21 cellular contexts compared by ENCODE assay signal in genomic region chr2:95667480-95667879, GRCh38.
DNase-seq lines count a peak whose midpoint lies in the region; ATAC-seq and TF ChIP-seq lines count a peak whose summit lies in the region.
"Had no signal": no experiment of that assay in that cellular context is flagged by ENCODE, and none has a peak within 500 bp of the region (broad histone marks: within the 10 kb centered on the region; RNA-seq: fewer than 3 reads in every experiment).

No MANE protein-coding gene starts in this region.

- peak; percentile 81 for ATAC-seq in Right ventricle myocardium inferior
- ATAC-seq in heart right ventricle: peak in 7 of 8 donors; percentile 31 to 78 (median 68)
- no peak for ATAC-seq in upper lobe of right lung

- DNase-seq in Right ventricle myocardium inferior (ENCODE audit: missing footprints): no peak
- no peak for DNase-seq in right atrium auricular region (ENCODE audit: low spot score)
- peak in 1 of 2 donors; percentile 27 for DNase-seq in heart right ventricle
- peak; percentile 71 for DNase-seq in myocyte (ENCODE audit: low read depth)
- DNase-seq in upper lobe of right lung: no peak
- no peak for DNase-seq in GM19240 (ENCODE audit: insufficient read length, low spot score)
- DNase-seq in T-helper 9 cell: no peak
- DNase-seq: 8988T, ACHN, BE2C, Calu3, DMS53, GM23248, H7, KBM-7, MG63, NCI-H2029, NCI-H446, NCI-H524 treated with DMSO at 0.1 percent for 48 hours, NCI-H774, SJCRH30 had no signal

- intact Hi-C loops in Right ventricle myocardium inferior (cut with DNase I) (no loop called here), heart right ventricle (cut with DNase I) (no loop called here), upper lobe of right lung (cut with DNase I) (no loop called here)

- H3K27me3 ChIP-seq in right atrium auricular region: no peaks in the 10 kb centered on the region
- H3K27me3 ChIP-seq in heart right ventricle: peaks cover 0 to 11% (median 0%) of the 10 kb centered on the region in 7 donors
- no peaks in the 10 kb centered on the region for H3K27me3 ChIP-seq in upper lobe of right lung
- H3K27me3 ChIP-seq: BE2C, MG63, SJCRH30 had no signal

- H3K4me3 ChIP-seq in right atrium auricular region (no peak overlapping the region), heart right ventricle (no peak overlapping the region), upper lobe of right lung (peak overlapping the region; percentile 8)
- H3K4me3 ChIP-seq: GM23248, MG63, SJCRH30 had no signal

- H3K9me3 ChIP-seq in right atrium auricular region: no peaks in the 10 kb centered on the region
- H3K9me3 ChIP-seq in heart right ventricle: no peaks in the 10 kb centered on the region
- no peaks in the 10 kb centered on the region for H3K9me3 ChIP-seq in upper lobe of right lung
- H3K9me3 ChIP-seq: BE2C, MG63, SJCRH30 had no signal

- no peak overlapping the region for H3K27ac ChIP-seq in right atrium auricular region
- H3K27ac ChIP-seq in heart right ventricle: no peak overlapping the region
- no peak overlapping the region for H3K27ac ChIP-seq in upper lobe of right lung
- H3K27ac ChIP-seq: GM23248, SJCRH30 had no signal

- no peak for TF ChIP-seq CTCF in right atrium auricular region (IDR thresholded peaks at IDR 0.05)
- TF ChIP-seq CTCF in heart right ventricle (IDR thresholded peaks at IDR 0.05): no peak
- no peak for TF ChIP-seq CTCF in upper lobe of right lung (IDR thresholded peaks at IDR 0.05)

- no peaks in the 10 kb centered on the region for H3K4me1 ChIP-seq in right atrium auricular region
- H3K4me1 ChIP-seq in heart right ventricle: peaks cover 0 to 26% (median 13%) of the 10 kb centered on the region in 9 donors
- peaks cover 18% of the 10 kb centered on the region for H3K4me1 ChIP-seq in upper lobe of right lung
- H3K4me1 ChIP-seq: BE2C, SJCRH30 had no signal

- H3K36me3 ChIP-seq in right atrium auricular region: no peaks in the 10 kb centered on the region
- H3K36me3 ChIP-seq in heart right ventricle: no peaks in the 10 kb centered on the region
- H3K36me3 ChIP-seq in upper lobe of right lung: no peaks in the 10 kb centered on the region
- H3K36me3 ChIP-seq: BE2C, MG63, SJCRH30 had no signal
